Comparison of ENCODE assay signal across 13 cellular contexts in the genomic region with DNA sequence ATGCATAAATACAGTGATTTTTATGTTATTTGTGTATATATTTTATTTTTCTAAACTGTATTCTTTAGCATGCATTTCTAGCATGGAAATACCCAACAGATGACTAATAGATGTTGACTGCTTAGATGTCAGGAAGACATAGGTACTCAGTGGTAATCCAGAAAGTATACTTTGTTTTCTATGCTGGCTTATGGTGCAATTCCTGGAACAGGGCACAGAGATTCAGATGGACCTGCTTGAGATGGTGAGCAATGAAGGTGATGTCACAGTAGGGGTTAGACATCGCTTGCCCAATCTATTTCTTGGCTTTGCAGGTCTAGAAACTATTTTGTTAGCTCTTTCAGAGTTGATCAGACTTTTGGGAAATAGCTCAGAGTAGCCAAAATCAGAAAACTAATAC. TPM values are rescaled to one million over a fixed set of nuclear protein-coding genes. Genes with fewer than 3 reads are reported as not detected.
"Had no signal": no experiment of that assay in that cellular context is flagged by ENCODE, and none has a peak within 500 bp of the region (broad histone marks: within the 10 kb centered on the region; RNA-seq: fewer than 3 reads in every experiment).

No MANE protein-coding gene starts in this region.

RNA-seq across cellular contexts. Expression of gene FABP2, which starts 42.3 kb away (rescaled TPM):
- total RNA-seq: activated CD8-positive, alpha-beta memory T cell treated with anti-CD3 and anti-CD28 coated beads for 36 hours; activated CD8-positive, alpha-beta memory T cell treated with anti-CD3 and anti-CD28 coated beads, Interleukin-2, amount 10 ng/mL, durations not matched to agents 7 days and 5 days; activated CD8-positive, alpha-beta T cell treated with anti-CD3 and anti-CD28 coated beads, Interleukin-2, amount 10 ng/mL, durations not matched to agents 7 days and 5 days; ascending aorta; breast epithelium; cerebellum; dorsolateral prefrontal cortex; endodermal cell; esophagus squamous epithelium; fibroblast of lung; T-cell; T-helper 2 cell treated with Interferon-gamma antibody and Interleukin-4, amounts not matched to agents 100 ng/mL and 5 ng/mL, for 36 hours; WTC11 had no signal
- polyA plus RNA-seq: fibroblast of lung had no signal
